Comparison of ENCODE assay signal across 7 cellular contexts in genomic region chr7:33932832-33933468, GRCh38. TPM values are rescaled to one million over a fixed set of nuclear protein-coding genes. Genes with fewer than 3 reads are reported as not detected.
DNase-seq lines count a peak whose midpoint lies in the region; ATAC-seq and TF ChIP-seq lines count a peak whose summit lies in the region.

No MANE protein-coding gene starts in this region.

- peak overlapping the region; percentile 23 to 55 (median 39) for H3K4me3 ChIP-seq in breast epithelium

- TF ChIP-seq CTCF in GM13976 (IDR thresholded peaks at IDR 0.05; ENCODE audit: borderline replicate concordance, control extremely low read depth, extremely low read depth, insufficient read depth, missing control alignments), result peak; percentile 77
- TF ChIP-seq CTCF in breast epithelium (IDR thresholded peaks at IDR 0.05), result peak; percentile 75 to 94 (median 92)

- DNase-seq in GM13976 (ENCODE audit: low spot score) (peak; percentile 62), NCI-H2081 treated with DMSO at 0.1 percent for 48 hours (lab: John Stamatoyannopoulos, UW) (peak; percentile 14), UCSD-AML1 (lab: John Stamatoyannopoulos, UW; ENCODE audit: unreplicated experiment) (peak; percentile 46), breast epithelium (ENCODE audit: low spot score in 2 of 2) (peak; percentile 76 to 82), iris pigment epithelial cell (ENCODE audit: low read depth) (peak; percentile 83)
- peak; percentile 59 for DNase-seq in stimulated activated CD4-positive, alpha-beta T cell treated with anti-CD3 and anti-CD28 coated beads, Interleukin-12 subunit alpha, Interleukin-12 subunit beta, amount 100 ng/mL, for 4 hours

- no peaks in the 10 kb centered on the region for H3K36me3 ChIP-seq in breast epithelium

- peak overlapping the region; percentile 8 to 27 for H3K27ac ChIP-seq in breast epithelium

- H3K4me1 ChIP-seq in breast epithelium, result no peaks in the 10 kb centered on the region

- no peaks in the 10 kb centered on the region for H3K9me3 ChIP-seq in breast epithelium

- no peak for TF ChIP-seq POLR2A in breast epithelium (IDR thresholded peaks at IDR 0.05)

- intact Hi-C loops in breast epithelium (cut with DNase I; ENCODE audit: low total_unique reads), result no loop called here

- no peaks in the 10 kb centered on the region for H3K27me3 ChIP-seq in breast epithelium

- peak; percentile 86 for ATAC-seq in HG02885 (IDR thresholded peaks at IDR 0.05; ENCODE audit: poor library complexity, unreplicated experiment)

- in situ Hi-C loops in GM13976 (cut with MboI; ENCODE audit: low sequenced_read_pairs, unreplicated experiment), result loop anchor here (25.0 kb wide), 1 partner anchor 746 kb away; no protein-coding TSS in a partner anchor

RNA-seq across cellular contexts. Expression of gene BMPER, which starts 27.6 kb away (rescaled TPM):
- 1 to 10 TPM; 1.6 to 6.9 (median 2.0) TPM for total RNA-seq in breast epithelium

Comparison
In these comparisons a context has a peak if more than half of its experiments do, and no peak if none do; other contexts are left out.
1. Peak in every context shown above with its lines: DNase-seq, ATAC-seq, H3K4me3 ChIP-seq and H3K27ac ChIP-seq.
2. DNase-seq: peak in every context shown above with its lines; median percentile 83 in iris pigment epithelial cell; 79 in breast epithelium; 62 in GM13976; 59 in stimulated activated CD4-positive, alpha-beta T cell treated with anti-CD3 and anti-CD28 coated beads, Interleukin-12 subunit alpha, Interleukin-12 subunit beta, amount 100 ng/mL, for 4 hours; 46 in UCSD-AML1; 14 in NCI-H2081 treated with DMSO at 0.1 percent for 48 hours.